In the genomic region with DNA sequence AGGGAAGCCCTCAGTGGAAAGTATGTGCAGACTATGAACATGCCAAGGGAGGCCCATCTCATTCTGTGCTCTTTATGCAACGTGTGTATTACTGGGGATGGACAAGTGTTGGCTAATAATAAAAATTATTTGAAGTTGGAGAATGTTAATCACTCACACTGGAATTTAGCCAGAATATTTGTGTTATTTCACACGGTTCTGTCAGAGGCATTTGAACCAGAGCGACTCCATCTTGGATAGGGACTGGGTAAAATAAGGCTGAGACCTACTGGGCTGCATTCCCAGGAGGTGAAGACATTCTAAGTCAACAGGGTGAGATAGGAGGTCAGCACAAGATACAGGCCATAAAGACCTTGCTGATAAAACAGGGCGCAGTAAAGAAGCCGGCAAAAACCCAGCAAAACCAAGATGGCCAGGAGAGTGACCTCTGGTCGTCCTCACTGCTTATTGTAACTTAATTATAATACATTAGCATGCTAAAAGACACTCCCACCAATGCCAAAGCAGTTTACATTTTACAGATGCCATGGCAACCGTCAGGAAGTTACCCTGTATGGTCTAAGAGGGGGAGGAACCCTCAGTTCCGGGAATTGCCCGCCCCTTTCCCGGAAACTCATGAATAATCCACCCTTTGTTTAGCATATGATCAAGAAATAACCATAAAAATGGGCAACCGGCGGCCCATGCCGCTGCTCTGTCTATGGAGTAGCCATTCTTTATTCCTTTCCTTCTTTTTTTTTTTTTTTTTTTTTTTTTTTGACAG, we compare ENCODE assay signal across 1 cellular context.
A peak's percentile ranks its signal among the peaks of the same experiment; 100 is the strongest.
TF ChIP-seq lines count a peak whose summit lies in the region.

No MANE protein-coding gene starts in this region.

TF ChIP-seq in K562, 482 proteins besides CTCF, POLR2A, EP300 and RAD21 (continued from another document and continues in another):
- TF ChIP-seq, protein P1, sequence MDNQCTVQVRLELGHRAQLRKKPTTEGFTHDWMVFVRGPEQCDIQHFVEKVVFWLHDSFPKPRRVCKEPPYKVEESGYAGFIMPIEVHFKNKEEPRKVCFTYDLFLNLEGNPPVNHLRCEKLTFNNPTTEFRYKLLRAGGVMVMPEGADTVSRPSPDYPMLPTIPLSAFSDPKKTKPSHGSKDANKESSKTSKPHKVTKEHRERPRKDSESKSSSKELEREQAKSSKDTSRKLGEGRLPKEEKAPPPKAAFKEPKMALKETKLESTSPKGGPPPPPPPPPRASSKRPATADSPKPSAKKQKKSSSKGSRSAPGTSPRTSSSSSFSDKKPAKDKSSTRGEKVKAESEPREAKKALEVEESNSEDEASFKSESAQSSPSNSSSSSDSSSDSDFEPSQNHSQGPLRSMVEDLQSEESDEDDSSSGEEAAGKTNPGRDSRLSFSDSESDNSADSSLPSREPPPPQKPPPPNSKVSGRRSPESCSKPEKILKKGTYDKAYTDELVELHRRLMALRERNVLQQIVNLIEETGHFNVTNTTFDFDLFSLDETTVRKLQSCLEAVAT (IDR thresholded peaks at IDR 0.05): no peak
- TF ChIP-seq SUPT5H (IDR thresholded peaks at IDR 0.05) (no peak), HLTF (IDR thresholded peaks at IDR 0.05) (no peak), HIVEP1 (CRISPR knock-in tag; IDR thresholded peaks at IDR 0.05) (peak; percentile 99), ZNF324 (CRISPR knock-in tag; IDR thresholded peaks at IDR 0.05) (peak; percentile 97), ZNF507 (tag; conservative IDR thresholded peaks at IDR 0.05) (peak; percentile 91), FOXM1 (IDR thresholded peaks at IDR 0.05; ENCODE audit: low read depth) (no peak), FOXM1 (CRISPR knock-in tag; IDR thresholded peaks at IDR 0.05; ENCODE audit: low read depth) (no peak), TGIF2 (CRISPR knock-in tag; IDR thresholded peaks at IDR 0.05) (no peak), CBX8 (IDR thresholded peaks at IDR 0.05; ENCODE audit: borderline replicate concordance, extremely low read depth, low read depth, low read length, poor library complexity, severe bottlenecking) (no peak), BRD9 (IDR thresholded peaks at IDR 0.05; ENCODE audit: low read depth, partially characterized antibody) (no peak), ZNF77 (CRISPR knock-in tag; IDR thresholded peaks at IDR 0.05) (peak; percentile 64; the same call in 1 of the 2 replicates), BCOR (IDR thresholded peaks at IDR 0.05) (no peak), GATAD2A (IDR thresholded peaks at IDR 0.05) (peak; percentile 98), ZNF134 (CRISPR knock-in tag; conservative IDR thresholded peaks at IDR 0.05) (peak; percentile 96), ZNF445 (CRISPR knock-in tag; IDR thresholded peaks at IDR 0.05; ENCODE audit: low read depth) (peak; percentile 99), PHTF2 (CRISPR knock-in tag; IDR thresholded peaks at IDR 0.05) (peak; percentile 96), ZBTB1 (CRISPR knock-in tag; IDR thresholded peaks at IDR 0.05; ENCODE audit: borderline replicate concordance, low read depth) (no peak), SREBF2 (CRISPR knock-in tag; IDR thresholded peaks at IDR 0.05) (no peak), POLR3G (IDR thresholded peaks at IDR 0.05; ENCODE audit: extremely low read depth, insufficient read length, insufficient replicate concordance) (no peak), POU5F1 (IDR thresholded peaks at IDR 0.05; ENCODE audit: borderline replicate concordance, low read depth, low read length, partially characterized antibody) (no peak), ZNF384 (IDR thresholded peaks at IDR 0.05; ENCODE audit: low read depth, low read length) (peak; percentile 95), TRIM24 (IDR thresholded peaks at IDR 0.05) (no peak), BMI1 (IDR thresholded peaks at IDR 0.05; ENCODE audit: low read length) (peak; percentile 93), ILF3 (IDR thresholded peaks at IDR 0.05; ENCODE audit: borderline replicate concordance) (no peak), TEAD2 (tag; IDR thresholded peaks at IDR 0.05) (peak; percentile 99), SRF (CRISPR knock-in tag; IDR thresholded peaks at IDR 0.05) (peak; percentile 91 to 99), SETDB1 (IDR thresholded peaks at IDR 0.05; ENCODE audit: low read length) (no peak), MCM3 (IDR thresholded peaks at IDR 0.05) (no peak), RHOXF2B (CRISPR knock-in tag; conservative IDR thresholded peaks at IDR 0.05) (peak; percentile 98), RBM25 (IDR thresholded peaks at IDR 0.05; ENCODE audit: low read depth, low read length, severe bottlenecking) (no peak), ZKSCAN1 (IDR thresholded peaks at IDR 0.05; ENCODE audit: low read depth, low read length) (no peak), NCOA2 (IDR thresholded peaks at IDR 0.05; ENCODE audit: partially characterized antibody in 2 of 2) (no peak), TAF15 (IDR thresholded peaks at IDR 0.05; ENCODE audit: low read depth, low read length) (no peak), NFIX (CRISPR knock-in tag; IDR thresholded peaks at IDR 0.05; ENCODE audit: low read depth) (peak; percentile 86), FOXP1 (CRISPR knock-in tag; IDR thresholded peaks at IDR 0.05) (no peak), ZNF780A (CRISPR knock-in tag; IDR thresholded peaks at IDR 0.05) (peak; percentile 92), NFE2L1 (tag; IDR thresholded peaks at IDR 0.05; ENCODE audit: borderline replicate concordance, low read depth) (peak; percentile 96), CC2D1A (IDR thresholded peaks at IDR 0.05) (no peak)
- TF ChIP-seq, protein P2, sequence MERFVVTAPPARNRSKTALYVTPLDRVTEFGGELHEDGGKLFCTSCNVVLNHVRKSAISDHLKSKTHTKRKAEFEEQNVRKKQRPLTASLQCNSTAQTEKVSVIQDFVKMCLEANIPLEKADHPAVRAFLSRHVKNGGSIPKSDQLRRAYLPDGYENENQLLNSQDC (CRISPR knock-in tag; IDR thresholded peaks at IDR 0.05): peak; percentile 94
- TF ChIP-seq, protein P3, sequence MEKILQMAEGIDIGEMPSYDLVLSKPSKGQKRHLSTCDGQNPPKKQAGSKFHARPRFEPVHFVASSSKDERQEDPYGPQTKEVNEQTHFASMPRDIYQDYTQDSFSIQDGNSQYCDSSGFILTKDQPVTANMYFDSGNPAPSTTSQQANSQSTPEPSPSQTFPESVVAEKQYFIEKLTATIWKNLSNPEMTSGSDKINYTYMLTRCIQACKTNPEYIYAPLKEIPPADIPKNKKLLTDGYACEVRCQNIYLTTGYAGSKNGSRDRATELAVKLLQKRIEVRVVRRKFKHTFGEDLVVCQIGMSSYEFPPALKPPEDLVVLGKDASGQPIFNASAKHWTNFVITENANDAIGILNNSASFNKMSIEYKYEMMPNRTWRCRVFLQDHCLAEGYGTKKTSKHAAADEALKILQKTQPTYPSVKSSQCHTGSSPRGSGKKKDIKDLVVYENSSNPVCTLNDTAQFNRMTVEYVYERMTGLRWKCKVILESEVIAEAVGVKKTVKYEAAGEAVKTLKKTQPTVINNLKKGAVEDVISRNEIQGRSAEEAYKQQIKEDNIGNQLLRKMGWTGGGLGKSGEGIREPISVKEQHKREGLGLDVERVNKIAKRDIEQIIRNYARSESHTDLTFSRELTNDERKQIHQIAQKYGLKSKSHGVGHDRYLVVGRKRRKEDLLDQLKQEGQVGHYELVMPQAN (IDR thresholded peaks at IDR 0.05; ENCODE audit: borderline replicate concordance): no peak
- TF ChIP-seq, protein P4, sequence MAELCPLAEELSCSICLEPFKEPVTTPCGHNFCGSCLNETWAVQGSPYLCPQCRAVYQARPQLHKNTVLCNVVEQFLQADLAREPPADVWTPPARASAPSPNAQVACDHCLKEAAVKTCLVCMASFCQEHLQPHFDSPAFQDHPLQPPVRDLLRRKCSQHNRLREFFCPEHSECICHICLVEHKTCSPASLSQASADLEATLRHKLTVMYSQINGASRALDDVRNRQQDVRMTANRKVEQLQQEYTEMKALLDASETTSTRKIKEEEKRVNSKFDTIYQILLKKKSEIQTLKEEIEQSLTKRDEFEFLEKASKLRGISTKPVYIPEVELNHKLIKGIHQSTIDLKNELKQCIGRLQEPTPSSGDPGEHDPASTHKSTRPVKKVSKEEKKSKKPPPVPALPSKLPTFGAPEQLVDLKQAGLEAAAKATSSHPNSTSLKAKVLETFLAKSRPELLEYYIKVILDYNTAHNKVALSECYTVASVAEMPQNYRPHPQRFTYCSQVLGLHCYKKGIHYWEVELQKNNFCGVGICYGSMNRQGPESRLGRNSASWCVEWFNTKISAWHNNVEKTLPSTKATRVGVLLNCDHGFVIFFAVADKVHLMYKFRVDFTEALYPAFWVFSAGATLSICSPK (IDR thresholded peaks at IDR 0.05; ENCODE audit: borderline replicate concordance): no peak
- TF ChIP-seq, protein P5, sequence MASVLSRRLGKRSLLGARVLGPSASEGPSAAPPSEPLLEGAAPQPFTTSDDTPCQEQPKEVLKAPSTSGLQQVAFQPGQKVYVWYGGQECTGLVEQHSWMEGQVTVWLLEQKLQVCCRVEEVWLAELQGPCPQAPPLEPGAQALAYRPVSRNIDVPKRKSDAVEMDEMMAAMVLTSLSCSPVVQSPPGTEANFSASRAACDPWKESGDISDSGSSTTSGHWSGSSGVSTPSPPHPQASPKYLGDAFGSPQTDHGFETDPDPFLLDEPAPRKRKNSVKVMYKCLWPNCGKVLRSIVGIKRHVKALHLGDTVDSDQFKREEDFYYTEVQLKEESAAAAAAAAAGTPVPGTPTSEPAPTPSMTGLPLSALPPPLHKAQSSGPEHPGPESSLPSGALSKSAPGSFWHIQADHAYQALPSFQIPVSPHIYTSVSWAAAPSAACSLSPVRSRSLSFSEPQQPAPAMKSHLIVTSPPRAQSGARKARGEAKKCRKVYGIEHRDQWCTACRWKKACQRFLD (CRISPR knock-in tag; IDR thresholded peaks at IDR 0.05): peak; percentile 100
- TF ChIP-seq, protein P6, sequence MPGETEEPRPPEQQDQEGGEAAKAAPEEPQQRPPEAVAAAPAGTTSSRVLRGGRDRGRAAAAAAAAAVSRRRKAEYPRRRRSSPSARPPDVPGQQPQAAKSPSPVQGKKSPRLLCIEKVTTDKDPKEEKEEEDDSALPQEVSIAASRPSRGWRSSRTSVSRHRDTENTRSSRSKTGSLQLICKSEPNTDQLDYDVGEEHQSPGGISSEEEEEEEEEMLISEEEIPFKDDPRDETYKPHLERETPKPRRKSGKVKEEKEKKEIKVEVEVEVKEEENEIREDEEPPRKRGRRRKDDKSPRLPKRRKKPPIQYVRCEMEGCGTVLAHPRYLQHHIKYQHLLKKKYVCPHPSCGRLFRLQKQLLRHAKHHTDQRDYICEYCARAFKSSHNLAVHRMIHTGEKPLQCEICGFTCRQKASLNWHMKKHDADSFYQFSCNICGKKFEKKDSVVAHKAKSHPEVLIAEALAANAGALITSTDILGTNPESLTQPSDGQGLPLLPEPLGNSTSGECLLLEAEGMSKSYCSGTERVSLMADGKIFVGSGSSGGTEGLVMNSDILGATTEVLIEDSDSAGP (CRISPR knock-in tag; IDR thresholded peaks at IDR 0.05): no peak
- TF ChIP-seq, protein P7, sequence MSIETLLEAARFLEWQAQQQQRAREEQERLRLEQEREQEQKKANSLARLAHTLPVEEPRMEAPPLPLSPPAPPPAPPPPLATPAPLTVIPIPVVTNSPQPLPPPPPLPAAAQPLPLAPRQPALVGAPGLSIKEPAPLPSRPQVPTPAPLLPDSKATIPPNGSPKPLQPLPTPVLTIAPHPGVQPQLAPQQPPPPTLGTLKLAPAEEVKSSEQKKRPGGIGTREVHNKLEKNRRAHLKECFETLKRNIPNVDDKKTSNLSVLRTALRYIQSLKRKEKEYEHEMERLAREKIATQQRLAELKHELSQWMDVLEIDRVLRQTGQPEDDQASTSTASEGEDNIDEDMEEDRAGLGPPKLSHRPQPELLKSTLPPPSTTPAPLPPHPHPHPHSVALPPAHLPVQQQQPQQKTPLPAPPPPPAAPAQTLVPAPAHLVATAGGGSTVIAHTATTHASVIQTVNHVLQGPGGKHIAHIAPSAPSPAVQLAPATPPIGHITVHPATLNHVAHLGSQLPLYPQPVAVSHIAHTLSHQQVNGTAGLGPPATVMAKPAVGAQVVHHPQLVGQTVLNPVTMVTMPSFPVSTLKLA (conservative IDR thresholded peaks at IDR 0.05): no peak
- TF ChIP-seq, protein P8, sequence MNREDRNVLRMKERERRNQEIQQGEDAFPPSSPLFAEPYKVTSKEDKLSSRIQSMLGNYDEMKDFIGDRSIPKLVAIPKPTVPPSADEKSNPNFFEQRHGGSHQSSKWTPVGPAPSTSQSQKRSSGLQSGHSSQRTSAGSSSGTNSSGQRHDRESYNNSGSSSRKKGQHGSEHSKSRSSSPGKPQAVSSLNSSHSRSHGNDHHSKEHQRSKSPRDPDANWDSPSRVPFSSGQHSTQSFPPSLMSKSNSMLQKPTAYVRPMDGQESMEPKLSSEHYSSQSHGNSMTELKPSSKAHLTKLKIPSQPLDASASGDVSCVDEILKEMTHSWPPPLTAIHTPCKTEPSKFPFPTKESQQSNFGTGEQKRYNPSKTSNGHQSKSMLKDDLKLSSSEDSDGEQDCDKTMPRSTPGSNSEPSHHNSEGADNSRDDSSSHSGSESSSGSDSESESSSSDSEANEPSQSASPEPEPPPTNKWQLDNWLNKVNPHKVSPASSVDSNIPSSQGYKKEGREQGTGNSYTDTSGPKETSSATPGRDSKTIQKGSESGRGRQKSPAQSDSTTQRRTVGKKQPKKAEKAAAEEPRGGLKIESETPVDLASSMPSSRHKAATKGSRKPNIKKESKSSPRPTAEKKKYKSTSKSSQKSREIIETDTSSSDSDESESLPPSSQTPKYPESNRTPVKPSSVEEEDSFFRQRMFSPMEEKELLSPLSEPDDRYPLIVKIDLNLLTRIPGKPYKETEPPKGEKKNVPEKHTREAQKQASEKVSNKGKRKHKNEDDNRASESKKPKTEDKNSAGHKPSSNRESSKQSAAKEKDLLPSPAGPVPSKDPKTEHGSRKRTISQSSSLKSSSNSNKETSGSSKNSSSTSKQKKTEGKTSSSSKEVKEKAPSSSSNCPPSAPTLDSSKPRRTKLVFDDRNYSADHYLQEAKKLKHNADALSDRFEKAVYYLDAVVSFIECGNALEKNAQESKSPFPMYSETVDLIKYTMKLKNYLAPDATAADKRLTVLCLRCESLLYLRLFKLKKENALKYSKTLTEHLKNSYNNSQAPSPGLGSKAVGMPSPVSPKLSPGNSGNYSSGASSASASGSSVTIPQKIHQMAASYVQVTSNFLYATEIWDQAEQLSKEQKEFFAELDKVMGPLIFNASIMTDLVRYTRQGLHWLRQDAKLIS (CRISPR knock-in tag; IDR thresholded peaks at IDR 0.05): no peak
- TF ChIP-seq, protein P9, sequence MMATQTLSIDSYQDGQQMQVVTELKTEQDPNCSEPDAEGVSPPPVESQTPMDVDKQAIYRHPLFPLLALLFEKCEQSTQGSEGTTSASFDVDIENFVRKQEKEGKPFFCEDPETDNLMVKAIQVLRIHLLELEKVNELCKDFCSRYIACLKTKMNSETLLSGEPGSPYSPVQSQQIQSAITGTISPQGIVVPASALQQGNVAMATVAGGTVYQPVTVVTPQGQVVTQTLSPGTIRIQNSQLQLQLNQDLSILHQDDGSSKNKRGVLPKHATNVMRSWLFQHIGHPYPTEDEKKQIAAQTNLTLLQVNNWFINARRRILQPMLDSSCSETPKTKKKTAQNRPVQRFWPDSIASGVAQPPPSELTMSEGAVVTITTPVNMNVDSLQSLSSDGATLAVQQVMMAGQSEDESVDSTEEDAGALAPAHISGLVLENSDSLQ (IDR thresholded peaks at IDR 0.05): no peak; the same call in 1 of the 2 replicates
- TF ChIP-seq, protein P10, sequence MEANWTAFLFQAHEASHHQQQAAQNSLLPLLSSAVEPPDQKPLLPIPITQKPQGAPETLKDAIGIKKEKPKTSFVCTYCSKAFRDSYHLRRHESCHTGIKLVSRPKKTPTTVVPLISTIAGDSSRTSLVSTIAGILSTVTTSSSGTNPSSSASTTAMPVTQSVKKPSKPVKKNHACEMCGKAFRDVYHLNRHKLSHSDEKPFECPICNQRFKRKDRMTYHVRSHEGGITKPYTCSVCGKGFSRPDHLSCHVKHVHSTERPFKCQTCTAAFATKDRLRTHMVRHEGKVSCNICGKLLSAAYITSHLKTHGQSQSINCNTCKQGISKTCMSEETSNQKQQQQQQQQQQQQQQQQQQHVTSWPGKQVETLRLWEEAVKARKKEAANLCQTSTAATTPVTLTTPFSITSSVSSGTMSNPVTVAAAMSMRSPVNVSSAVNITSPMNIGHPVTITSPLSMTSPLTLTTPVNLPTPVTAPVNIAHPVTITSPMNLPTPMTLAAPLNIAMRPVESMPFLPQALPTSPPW (CRISPR knock-in tag; IDR thresholded peaks at IDR 0.05): peak; percentile 86
